8 cellular contexts compared by ENCODE assay signal in the genomic region with DNA sequence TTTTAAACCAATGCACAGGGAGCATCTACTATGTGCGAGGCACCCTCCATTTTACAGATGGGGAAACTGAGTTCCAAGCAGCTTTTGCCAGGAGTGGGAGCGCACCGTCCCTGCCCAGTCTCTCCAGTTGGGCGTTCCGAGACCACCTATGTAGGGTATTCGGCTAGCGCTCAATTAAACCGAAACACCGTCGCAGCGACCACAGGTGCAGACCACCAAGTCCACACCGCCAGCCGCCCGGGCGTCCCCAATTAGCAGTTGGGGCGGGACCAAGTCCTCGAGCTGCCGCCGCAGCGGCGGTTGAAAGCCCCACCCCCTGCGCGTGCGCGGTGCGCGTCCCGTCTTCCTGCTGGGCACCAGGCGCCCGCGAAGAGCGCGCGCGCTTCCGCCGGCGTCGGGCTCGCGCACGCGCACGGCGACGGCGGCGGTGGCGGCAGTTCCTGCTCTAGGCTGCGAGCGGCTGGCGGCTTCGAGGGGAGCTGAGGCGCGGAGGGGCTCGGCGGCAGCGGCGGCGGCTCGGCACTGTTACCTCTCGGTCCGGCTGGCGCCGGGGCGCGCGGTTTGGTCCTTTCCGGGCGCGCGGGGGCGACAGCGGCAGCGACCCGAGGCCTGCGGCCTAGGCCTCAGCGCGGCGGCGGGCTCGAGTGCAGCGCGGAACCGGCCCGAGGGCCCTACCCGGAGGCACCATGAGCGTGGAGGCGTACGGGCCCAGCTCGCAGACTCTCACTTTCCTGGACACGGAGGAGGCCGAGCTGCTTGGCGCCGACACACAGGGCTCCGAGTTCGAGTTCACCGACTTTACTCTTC. TPM values are rescaled to one million over a fixed set of nuclear protein-coding genes. Genes with fewer than 3 reads are reported as not detected.
DNase-seq lines count a peak whose midpoint lies in the region; ATAC-seq and TF ChIP-seq lines count a peak whose summit lies in the region.

Gene UPF1 (plus strand): TSS at position 436 of the 807 bp plus-strand sequence. CDS start 251 bp downstream, at position 687.

- H3K27ac Mint-ChIP-seq in GM23338, result peak within 1 kb of the TSS; percentile 58
- H3K27ac Mint-ChIP-seq in activated T-helper 2 cell treated with anti-CD3 and anti-CD28 coated beads, Interferon-gamma antibody, Interleukin-2, Interleukin-4, amounts not matched to agents 10 μg/mL and 5 μg/mL and 100 μg/mL, durations not matched to agents 14 hours and 24 hours and 36 hours, result peak within 1 kb of the TSS; percentile 87
- peak within 1 kb of the TSS; percentile 18 to 91 (median 86) for H3K27ac Mint-ChIP-seq in nephron
- H3K27ac Mint-ChIP-seq in stimulated activated naive CD8-positive, alpha-beta T cell treated with anti-CD3 and anti-CD28 coated beads, Interleukin-15, Interleukin-2, amounts not matched to agents 100 ng/mL and 50 ng/mL, for 24 hours, result peak within 1 kb of the TSS; percentile 95

- DNase-seq in GM23338 (ENCODE audit: low spot score) (peak; percentile 95), LNCaP clone FGC (ENCODE audit: low read depth) (peak; percentile 61), RPMI8226 (peak; percentile 97), fibroblast of the aortic adventitia (ENCODE audit: low read depth) (peak; percentile 86)
- peak; percentile 95 for DNase-seq in activated T-helper 2 cell treated with anti-CD3 and anti-CD28 coated beads, Interferon-gamma antibody, Interleukin-2, Interleukin-4, amounts not matched to agents 10 μg/mL and 5 μg/mL and 100 μg/mL, durations not matched to agents 14 hours and 24 hours and 36 hours (ENCODE audit: low spot score)

- no peaks in the 10 kb centered on the region for H3K9me2 ChIP-seq in DOHH2 (replicated peaks; ENCODE audit: control insufficient read depth, low read length)
- H3K9me2 ChIP-seq in GM23338 (ENCODE audit: insufficient read depth), result no peaks in the 10 kb centered on the region

- H3K4me3 ChIP-seq in DOHH2 (ENCODE audit: low read length), result peak within 1 kb of the TSS; percentile 95
- peak within 1 kb of the TSS; percentile 89 for H3K4me3 ChIP-seq in GM23338
- H3K4me3 ChIP-seq in LNCaP clone FGC (ENCODE audit: low read depth, low read length), result peak within 1 kb of the TSS; percentile 97
- peak within 1 kb of the TSS; percentile 83 for H3K4me3 ChIP-seq in fibroblast of the aortic adventitia (ENCODE audit: low read depth, low read length)

- H3K4me2 ChIP-seq in DOHH2 (ENCODE audit: low read length) (peak within 1 kb of the TSS; percentile 92), GM23338 (peak within 1 kb of the TSS; percentile 99)

- H3K27me3 Mint-ChIP-seq in GM23338 (ENCODE audit: insufficient read depth, low read depth, poor library complexity) (peaks cover 22% of the 10 kb centered on the region), nephron (ENCODE audit: low read depth) (peaks cover 5% of the 10 kb centered on the region)
- peaks cover 5% of the 10 kb centered on the region for H3K27me3 Mint-ChIP-seq in activated T-helper 2 cell treated with anti-CD3 and anti-CD28 coated beads, Interferon-gamma antibody, Interleukin-2, Interleukin-4, amounts not matched to agents 10 μg/mL and 5 μg/mL and 100 μg/mL, durations not matched to agents 14 hours and 24 hours and 36 hours (ENCODE audit: low read depth)
- H3K27me3 Mint-ChIP-seq in stimulated activated naive CD8-positive, alpha-beta T cell treated with anti-CD3 and anti-CD28 coated beads, Interleukin-15, Interleukin-2, amounts not matched to agents 100 ng/mL and 50 ng/mL, for 24 hours, result peaks cover 8% of the 10 kb centered on the region

- TF ChIP-seq CTCF in DOHH2 (IDR thresholded peaks at IDR 0.05; ENCODE audit: low read depth, low read length, poor library complexity, severe bottlenecking) (peak; percentile 11), GM23338 (conservative IDR thresholded peaks at IDR 0.05; ENCODE audit: low read depth in 2 of 2) (no peak), LNCaP clone FGC (IDR thresholded peaks at IDR 0.05; ENCODE audit: control insufficient read depth, extremely low read depth, insufficient read depth) (0 out of 2 replicates have a peak, but pooled peaks have one; percentile 0), fibroblast of the aortic adventitia (IDR thresholded peaks at IDR 0.05; ENCODE audit: insufficient read depth, low read length) (no peak), nephron (IDR thresholded peaks at IDR 0.05; ENCODE audit: unreplicated experiment in 3 of 3) (no peak)

- H3K27me3 ChIP-seq in DOHH2 (ENCODE audit: control insufficient read depth, low read length) (no peaks in the 10 kb centered on the region), GM23338 (ENCODE audit: insufficient read depth) (peaks cover 13% of the 10 kb centered on the region; the same call in 1 of the 2 replicates)

- H4K20me1 ChIP-seq in DOHH2 (ENCODE audit: control insufficient read depth, insufficient read depth, low read depth, low read length) (peaks cover 35% of the 10 kb centered on the region), GM23338 (replicated peaks; ENCODE audit: insufficient read depth) (peaks cover 37% of the 10 kb centered on the region)

- H3K27ac ChIP-seq in DOHH2 (ENCODE audit: low read depth, low read length) (peak within 1 kb of the TSS; percentile 62), GM23338 (ENCODE audit: low read depth) (no peak within 1 kb of the TSS)

- H3K4me1 Mint-ChIP-seq in GM23338, result peaks cover 26% of the 10 kb centered on the region
- H3K4me1 Mint-ChIP-seq in activated T-helper 2 cell treated with anti-CD3 and anti-CD28 coated beads, Interferon-gamma antibody, Interleukin-2, Interleukin-4, amounts not matched to agents 10 μg/mL and 5 μg/mL and 100 μg/mL, durations not matched to agents 14 hours and 24 hours and 36 hours (ENCODE audit: low read depth), result peaks cover 31% of the 10 kb centered on the region
- H3K4me1 Mint-ChIP-seq in nephron, result peaks cover 30% of the 10 kb centered on the region
- H3K4me1 Mint-ChIP-seq in stimulated activated naive CD8-positive, alpha-beta T cell treated with anti-CD3 and anti-CD28 coated beads, Interleukin-15, Interleukin-2, amounts not matched to agents 100 ng/mL and 50 ng/mL, for 24 hours (ENCODE audit: low read depth), result peaks cover 37% of the 10 kb centered on the region

- H3F3A ChIP-seq in DOHH2 (ENCODE audit: control insufficient read depth, insufficient read depth) (no peaks in the 10 kb centered on the region), GM23338 (replicated peaks; ENCODE audit: low read depth) (0 out of 2 replicates have a peak, but pooled peaks cover 4% of the 10 kb centered on the region)

- peaks cover 13% of the 10 kb centered on the region for H3K9me3 ChIP-seq in DOHH2 (ENCODE audit: control insufficient read depth, insufficient read depth, low read length)

- H3K36me3 ChIP-seq in DOHH2 (ENCODE audit: control insufficient read depth, low read length) (peaks cover 44% of the 10 kb centered on the region), GM23338 (ENCODE audit: insufficient read depth) (0 out of 2 replicates have a peak, but pooled peaks cover 7% of the 10 kb centered on the region)

- H3K9me3 Mint-ChIP-seq in GM23338, result peaks cover 8% of the 10 kb centered on the region
- H3K9me3 Mint-ChIP-seq in activated T-helper 2 cell treated with anti-CD3 and anti-CD28 coated beads, Interferon-gamma antibody, Interleukin-2, Interleukin-4, amounts not matched to agents 10 μg/mL and 5 μg/mL and 100 μg/mL, durations not matched to agents 14 hours and 24 hours and 36 hours, result peaks cover 8% of the 10 kb centered on the region
- peaks cover 6% of the 10 kb centered on the region for H3K9me3 Mint-ChIP-seq in nephron
- peaks cover 3% of the 10 kb centered on the region for H3K9me3 Mint-ChIP-seq in stimulated activated naive CD8-positive, alpha-beta T cell treated with anti-CD3 and anti-CD28 coated beads, Interleukin-15, Interleukin-2, amounts not matched to agents 100 ng/mL and 50 ng/mL, for 24 hours

- peak; percentile 65 for ATAC-seq in GM23338

- peak within 1 kb of the TSS; percentile 89 for H3K4me3 Mint-ChIP-seq in GM23338
- peak within 1 kb of the TSS; percentile 98 for H3K4me3 Mint-ChIP-seq in activated T-helper 2 cell treated with anti-CD3 and anti-CD28 coated beads, Interferon-gamma antibody, Interleukin-2, Interleukin-4, amounts not matched to agents 10 μg/mL and 5 μg/mL and 100 μg/mL, durations not matched to agents 14 hours and 24 hours and 36 hours (ENCODE audit: low read depth)
- H3K4me3 Mint-ChIP-seq in nephron, result peak within 1 kb of the TSS; percentile 98 to 99 (median 99)
- H3K4me3 Mint-ChIP-seq in stimulated activated naive CD8-positive, alpha-beta T cell treated with anti-CD3 and anti-CD28 coated beads, Interleukin-15, Interleukin-2, amounts not matched to agents 100 ng/mL and 50 ng/mL, for 24 hours, result peak within 1 kb of the TSS; percentile 97

- peaks cover 28% of the 10 kb centered on the region for H3K36me3 Mint-ChIP-seq in GM23338 (ENCODE audit: low read depth)
- peaks cover 40% of the 10 kb centered on the region for H3K36me3 Mint-ChIP-seq in activated T-helper 2 cell treated with anti-CD3 and anti-CD28 coated beads, Interferon-gamma antibody, Interleukin-2, Interleukin-4, amounts not matched to agents 10 μg/mL and 5 μg/mL and 100 μg/mL, durations not matched to agents 14 hours and 24 hours and 36 hours (ENCODE audit: low read depth)
- H3K36me3 Mint-ChIP-seq in nephron (ENCODE audit: low read depth), result peaks cover 28% of the 10 kb centered on the region
- peaks cover 44% of the 10 kb centered on the region for H3K36me3 Mint-ChIP-seq in stimulated activated naive CD8-positive, alpha-beta T cell treated with anti-CD3 and anti-CD28 coated beads, Interleukin-15, Interleukin-2, amounts not matched to agents 100 ng/mL and 50 ng/mL, for 24 hours (ENCODE audit: low read depth)

- peaks cover 31% of the 10 kb centered on the region for H3K4me1 ChIP-seq in DOHH2 (ENCODE audit: control insufficient read depth, low read length)
- peaks cover 23% of the 10 kb centered on the region for H3K4me1 ChIP-seq in GM23338 (ENCODE audit: insufficient read depth)

- intact Hi-C loops in activated T-helper 2 cell treated with anti-CD3 and anti-CD28 coated beads, Interferon-gamma antibody, Interleukin-2, Interleukin-4, amounts not matched to agents 10 μg/mL and 5 μg/mL and 100 μg/mL, durations not matched to agents 14 hours and 24 hours and 36 hours (cut with micrococcal nuclease), result loop anchor here (5.0 kb wide), 1 partner anchor 194 kb away; the partner anchor contains the start of gene KLHL26

- H2AFZ ChIP-seq in GM23338, result peak within 1 kb of the TSS; percentile 100

- peaks cover 53% of the 10 kb centered on the region for H3K79me2 ChIP-seq in DOHH2 (ENCODE audit: control insufficient read depth, low read length)
- peaks cover 44% of the 10 kb centered on the region for H3K79me2 ChIP-seq in GM23338 (replicated peaks; ENCODE audit: insufficient read depth)

TF ChIP-seq in GM23338, 12 proteins besides CTCF, POLR2A, EP300 and RAD21:
- no peak for TF ChIP-seq EZH2 (IDR thresholded peaks at IDR 0.05; ENCODE audit: low read depth, unreplicated experiment)
- TF ChIP-seq POLR2AphosphoS5 (IDR thresholded peaks at IDR 0.05; ENCODE audit: low read depth), result peak; percentile 92

RNA-seq across cellular contexts. Expression of gene UPF1, which starts in this region (rescaled TPM):
- total RNA-seq in GM23338 (2014; rRNA removed; shearing (Covaris generic)), result 81.9 and 138 TPM in 2 replicates
- polyA plus RNA-seq in GM23338 (2016; fragmentation: Nextera tagmentation; extraction: Ambion mirVana), result 13.8 and 14.3 TPM in 2 replicates
- 99.5 and 110 TPM in 2 replicates for total RNA-seq in activated T-helper 2 cell treated with anti-CD3 and anti-CD28 coated beads, Interferon-gamma antibody, Interleukin-2, Interleukin-4, amounts not matched to agents 10 μg/mL and 5 μg/mL and 100 μg/mL, durations not matched to agents 14 hours and 24 hours and 36 hours
- 17.7 and 37.3 TPM in 2 replicates for total RNA-seq in fibroblast of the aortic adventitia (ENCODE audit: low replicate concordance)

Comparison
In these comparisons a context has a peak if more than half of its experiments do, and no peak if none do; other contexts are left out.
1. CTCF ChIP-seq: peak in DOHH2 (single experiment) and LNCaP clone FGC (single experiment); none in GM23338 (0 of 2), fibroblast of the aortic adventitia (single experiment) and nephron (0 of 3).
2. Peak in every context shown above with its lines, with median percentiles within 50 percentile points of each other: H3K4me3 ChIP-seq, DNase-seq, H3K27ac Mint-ChIP-seq and H3K4me3 Mint-ChIP-seq.